In the genomic region with DNA sequence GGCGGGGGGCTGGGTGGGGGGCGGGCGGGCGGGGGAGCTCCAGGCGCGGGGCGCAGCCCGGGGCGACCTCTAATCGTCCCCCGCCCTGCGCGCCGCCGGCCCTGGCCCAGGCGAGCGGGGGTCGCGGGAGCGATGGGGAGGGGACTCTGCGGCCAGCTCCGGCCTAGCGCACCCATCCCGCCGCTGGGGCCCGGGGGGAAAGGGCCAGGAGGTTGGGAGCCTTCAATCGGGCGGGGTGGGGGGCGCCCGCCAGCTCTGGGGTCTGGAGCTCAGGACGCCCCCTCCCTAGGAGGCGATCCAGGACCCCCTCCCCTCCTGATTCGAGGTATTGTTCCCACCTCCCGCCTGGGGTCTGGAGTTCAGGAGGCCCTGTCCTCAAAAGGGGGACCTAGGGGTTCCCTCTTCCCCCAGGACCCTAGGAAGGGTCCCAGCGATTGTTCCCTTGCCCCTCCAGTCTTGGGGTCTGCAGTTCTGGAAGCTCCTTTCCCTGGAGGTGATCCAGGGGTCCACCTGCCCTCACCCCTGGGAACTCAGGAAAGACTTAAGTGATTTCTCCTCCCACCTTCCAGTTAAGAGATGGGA, we compare ENCODE assay signal across 8 cellular contexts. TPM values are rescaled to one million over a fixed set of nuclear protein-coding genes. Genes with fewer than 3 reads are reported as not detected.
DNase-seq lines count a peak whose midpoint lies in the region; ATAC-seq and TF ChIP-seq lines count a peak whose summit lies in the region.

No MANE protein-coding gene starts in this region.

- no peaks in the 10 kb centered on the region for H3K9me3 ChIP-seq in tibial nerve

- no peak for DNase-seq in activated T-cell treated with anti-CD3 and anti-CD28 coated beads, Interleukin-2, amount 50 U/mL, for 24 hours
- DNase-seq in activated T-cell treated with anti-CD3 and anti-CD28 coated beads for 4 hours (no peak), astrocyte of the spinal cord (ENCODE audit: low read depth, low spot score) (no peak), lower leg skin (ENCODE audit: low spot score in 2 of 2) (no peak), tibial nerve (ENCODE audit: low spot score in 2 of 2) (no peak), germinal center (ENCODE audit: low spot score) (no peak)
- no peak for DNase-seq in stimulated activated CD4-positive, alpha-beta T cell treated with anti-CD3 and anti-CD28 coated beads, Interleukin-4, amount 100 ng/mL, for 4 hours

- H3K27ac ChIP-seq in tibial nerve = peak overlapping the region; percentile 39 to 91 (median 85)

- no peak for ATAC-seq in GM19328 (IDR thresholded peaks at IDR 0.05; ENCODE audit: unreplicated experiment)

- H3K4me1 Mint-ChIP-seq in activated T-cell treated with anti-CD3 and anti-CD28 coated beads, Interleukin-2, amount 50 U/mL, for 24 hours (ENCODE audit: low read depth) = peaks cover 11% of the 10 kb centered on the region

- intact Hi-C loops in lower leg skin (cut with DNase I; ENCODE audit: low total_unique reads) = no loop called here

- peak overlapping the region; percentile 78 for H3K4me3 ChIP-seq in astrocyte of the spinal cord (ENCODE audit: low read depth, low read length)
- H3K4me3 ChIP-seq in lower leg skin (ENCODE audit: low read depth, poor library complexity, severe bottlenecking) = peak overlapping the region; percentile 38
- H3K4me3 ChIP-seq in tibial nerve = peak overlapping the region; percentile 55 to 92 (median 60)

- in situ Hi-C loops in astrocyte of the spinal cord (cut with HindIII; ENCODE audit: low sequenced_read_pairs) = no loop called here

- TF ChIP-seq POLR2A in lower leg skin (IDR thresholded peaks at IDR 0.05) (no peak), tibial nerve (IDR thresholded peaks at IDR 0.05) (no peak)

- peak overlapping the region; percentile 72 for H3K4me3 Mint-ChIP-seq in activated T-cell treated with anti-CD3 and anti-CD28 coated beads, Interleukin-2, amount 50 U/mL, for 24 hours

- peaks cover 34% of the 10 kb centered on the region for H3K27me3 Mint-ChIP-seq in activated T-cell treated with anti-CD3 and anti-CD28 coated beads, Interleukin-2, amount 50 U/mL, for 24 hours

- WGBS in lower leg skin, 2 donors = 4 to 8% methylated on average over 3 to 9 of the region's 35 CpGs
- WGBS in tibial nerve, 2 donors = 1% methylated on average over 19 of the region's 35 CpGs

- no peaks in the 10 kb centered on the region for H3K27me3 ChIP-seq in tibial nerve

- peaks cover 0 to 29% (median 0%) of the 10 kb centered on the region in 3 donors for H3K36me3 ChIP-seq in tibial nerve

- no peaks in the 10 kb centered on the region for H3K9me3 Mint-ChIP-seq in activated T-cell treated with anti-CD3 and anti-CD28 coated beads, Interleukin-2, amount 50 U/mL, for 24 hours

- TF ChIP-seq CTCF in astrocyte of the spinal cord (IDR thresholded peaks at IDR 0.05; ENCODE audit: low read depth, low read length) (no peak), lower leg skin (IDR thresholded peaks at IDR 0.05) (no peak), tibial nerve (IDR thresholded peaks at IDR 0.05) (no peak)

- H3K27ac Mint-ChIP-seq in activated T-cell treated with anti-CD3 and anti-CD28 coated beads, Interleukin-2, amount 50 U/mL, for 24 hours = peak overlapping the region; percentile 44

- peaks cover 0 to 28% (median 16%) of the 10 kb centered on the region in 4 donors for H3K4me1 ChIP-seq in tibial nerve

- no peaks in the 10 kb centered on the region for H3K36me3 Mint-ChIP-seq in activated T-cell treated with anti-CD3 and anti-CD28 coated beads, Interleukin-2, amount 50 U/mL, for 24 hours (ENCODE audit: low read depth)

- TF ChIP-seq EP300 in tibial nerve (IDR thresholded peaks at IDR 0.05) = no peak

RNA-seq across cellular contexts. Expression of a gene that starts 0.5 kb away (rescaled TPM):
- total RNA-seq in lower leg skin (10 to 100 TPM; 30.4 to 42.8 (median 36.9) TPM), tibial nerve (10 to 100 TPM; 40.0 to 84.0 (median 69.2) TPM)

RNA-seq across cellular contexts. Expression of a gene that starts 6.1 kb away (rescaled TPM):
- total RNA-seq in lower leg skin (10 to 100 TPM; 15.2 to 37.7 (median 28.6) TPM), tibial nerve (10 to 100 TPM; 21.3 to 52.2 (median 31.3) TPM)

RNA-seq across cellular contexts. Expression of a gene that starts 19.1 kb away (rescaled TPM):
- 10 to 100 TPM; 58.3 to 89.8 (median 71.0) TPM for total RNA-seq in lower leg skin
- total RNA-seq in tibial nerve = 100 to 1,000 TPM in 1 of 4 donors, 10 to 100 TPM in 3; 66.3 to 138 (median 68.3) TPM

RNA-seq across cellular contexts. Expression of a gene that starts 27.5 kb away (rescaled TPM):
- total RNA-seq in lower leg skin = 1 to 10 TPM; 3.2 to 8.2 (median 4.7) TPM
- total RNA-seq in tibial nerve = 1 to 10 TPM; 4.4 to 9.2 (median 7.8) TPM
